In the genomic region with DNA sequence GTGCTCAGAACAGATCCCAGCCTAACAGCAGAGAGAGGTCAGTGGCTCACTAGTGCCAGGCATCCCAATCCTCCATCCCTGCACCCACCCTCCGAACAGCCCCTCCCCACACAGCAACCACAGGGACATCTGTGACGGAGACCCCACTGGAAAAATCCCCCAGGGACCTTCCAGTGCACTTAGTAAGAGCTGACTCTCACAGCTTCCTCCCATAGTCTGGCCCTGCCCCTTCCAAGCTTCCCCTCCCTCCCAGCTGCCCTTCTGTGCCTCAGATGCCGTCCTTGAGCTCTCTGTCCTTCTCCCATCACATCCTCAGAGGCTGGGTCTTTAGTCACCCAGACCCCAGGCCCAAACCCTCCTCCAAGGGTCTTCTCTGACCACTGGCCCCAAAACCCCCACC, we compare ENCODE assay signal across 20 cellular contexts. TPM values are rescaled to one million over a fixed set of nuclear protein-coding genes. Genes with fewer than 3 reads are reported as not detected.
DNase-seq lines count a peak whose midpoint lies in the region; ATAC-seq and TF ChIP-seq lines count a peak whose summit lies in the region.
"Had no signal": no experiment of that assay in that cellular context is flagged by ENCODE, and none has a peak within 500 bp of the region (broad histone marks: within the 10 kb centered on the region; RNA-seq: fewer than 3 reads in every experiment).

No MANE protein-coding gene starts in this region.

- H3K9me1 ChIP-seq in IMR-90 (ENCODE audit: insufficient read depth, low read length), result peaks cover 7% of the 10 kb centered on the region

- no peak overlapping the region for H3K14ac ChIP-seq in IMR-90 (replicated peaks; ENCODE audit: low read depth, low read length)

- H3K4me2 ChIP-seq in IMR-90 (ENCODE audit: low read depth, low read length) (no peak overlapping the region), fibroblast of lung (ENCODE audit: extremely low read depth, insufficient read depth, low read length) (no peak overlapping the region), neural progenitor cell (no peak overlapping the region)
- H3K4me2 ChIP-seq: A549, GM23338 had no signal

- BruUV-seq in IMR-90 (replicated peaks; lab: Mats Ljungman, UMichigan), result no TSS peak

- no peaks in the 10 kb centered on the region for H3F3A ChIP-seq in neural progenitor cell (ENCODE audit: low read depth)

- H2AK9ac ChIP-seq in IMR-90 (replicated peaks; ENCODE audit: low read depth, low read length, poor library complexity), result no peak overlapping the region

- H3K4me3 Mint-ChIP-seq in neural progenitor cell, result no peak overlapping the region
- H3K4me3 Mint-ChIP-seq: CD4-positive, alpha-beta T cell; GM23338; IgD-negative memory B cell had no signal

- H3K4me1 Mint-ChIP-seq in neural progenitor cell, result peaks cover 8% of the 10 kb centered on the region
- H3K4me1 Mint-ChIP-seq: IgD-negative memory B cell had no signal

- H4K8ac ChIP-seq in IMR-90 (ENCODE audit: low read depth in 2 of 2, low read length in 2 of 2), result no peak overlapping the region

- dilution Hi-C loops in IMR-90 (cut with HindIII; ENCODE audit: low sequenced_read_pairs, unreplicated experiment), result no loop called here

- TF ChIP-seq RAD21 in IMR-90 (IDR thresholded peaks at IDR 0.05; ENCODE audit: low read length), result no peak

- no peak for TF ChIP-seq CTCF in IMR-90 (conservative IDR thresholded peaks at IDR 0.05; ENCODE audit: low read depth, low read length)
- no peak for TF ChIP-seq CTCF in fibroblast of lung (conservative IDR thresholded peaks at IDR 0.05 in 1 of 2, IDR thresholded peaks at IDR 0.05 in 1 of 2; ENCODE audit: low read depth in 1 of 2, low read length in 2 of 2)
- no peak for TF ChIP-seq CTCF in neural progenitor cell (IDR thresholded peaks at IDR 0.05)

- H3K27me3 ChIP-seq in IMR-90 (ENCODE audit: control insufficient read depth, insufficient read depth, low read length), result no peaks in the 10 kb centered on the region
- no peaks in the 10 kb centered on the region for H3K27me3 ChIP-seq in fibroblast of lung (ENCODE audit: control insufficient read depth, insufficient read depth, low read length)
- H3K27me3 ChIP-seq in neural progenitor cell, result no peaks in the 10 kb centered on the region
- H3K27me3 ChIP-seq: BE2C had no signal

- CTCF ChIA-PET in IMR-90 (lab: Yijun Ruan, JAX), result no interaction called here

- no peak overlapping the region for H2BK5ac ChIP-seq in IMR-90 (ENCODE audit: low read depth, low read length, poor library complexity, severe bottlenecking)

- H3K27me3 Mint-ChIP-seq in neural progenitor cell (ENCODE audit: insufficient read depth, low read depth), result peaks cover 8% of the 10 kb centered on the region
- H3K27me3 Mint-ChIP-seq: IgD-negative memory B cell had no signal

- H3K23ac ChIP-seq in IMR-90 (ENCODE audit: low read depth, low read length), result no peak overlapping the region

- no peak for DNase-seq in IMR-90
- DNase-seq in RPMI7951 (ENCODE audit: low read depth), result peak; percentile 65
- DNase-seq in fibroblast of lung (ENCODE audit: low read depth in 2 of 2), result no peak
- DNase-seq in neural progenitor cell (ENCODE audit: low spot score), result no peak
- no peak for DNase-seq in GF-D8 (lab: John Stamatoyannopoulos, UW)
- no peak for DNase-seq in NCI-H1694 (lab: John Stamatoyannopoulos, UW)
- DNase-seq in T1000 (lab: John Stamatoyannopoulos, UW), result no peak
- DNase-seq: CD4-positive, alpha-beta T cell; DND-41; HCEC 1CT; MM.1S; NCI-H2107; NCI-H446 treated with DMSO at 0.1 percent for 48 hours; NCI-H69; Right ventricle myocardium superior had no signal

- H3K36me3 ChIP-seq in IMR-90 (ENCODE audit: control insufficient read depth, insufficient read depth, low read length), result no peaks in the 10 kb centered on the region
- H3K36me3 ChIP-seq in fibroblast of lung (ENCODE audit: control insufficient read depth, insufficient read depth, low read length), result no peaks in the 10 kb centered on the region
- no peaks in the 10 kb centered on the region for H3K36me3 ChIP-seq in neural progenitor cell
- H3K36me3 ChIP-seq: BE2C had no signal

- no peak overlapping the region for H3K56ac ChIP-seq in IMR-90 (ENCODE audit: extremely low read depth, insufficient read depth, low read length)

- no peak overlapping the region; the same call in 1 of the 2 replicates for H3K18ac ChIP-seq in IMR-90 (ENCODE audit: low read depth, low read length)

- no peak overlapping the region for H2BK120ac ChIP-seq in IMR-90 (ENCODE audit: low read depth, low read length)

- H4K91ac ChIP-seq in IMR-90 (ENCODE audit: insufficient read depth, low read depth, low read length), result no peak overlapping the region

- no peak overlapping the region for H2BK20ac ChIP-seq in IMR-90 (ENCODE audit: low read depth, low read length)

- H3K4me1 ChIP-seq in IMR-90 (ENCODE audit: control insufficient read depth, insufficient read depth, low read length) (peaks cover 12% of the 10 kb centered on the region), fibroblast of lung (ENCODE audit: control insufficient read depth, extremely low read depth, insufficient read depth, low read length) (peaks cover 6% of the 10 kb centered on the region), neural progenitor cell (no peaks in the 10 kb centered on the region)
- H3K4me1 ChIP-seq: A549, BE2C had no signal

- 60% methylated on average over 2 of the region's 3 CpGs; no CpG with 5 or more reads in 1 of the 2 experiments for WGBS in IMR-90 (ENCODE audit: extremely low coverage in 2 of 2, insufficient read length in 1 of 2), 2 experiments

- H4K20me1 ChIP-seq in IMR-90 (ENCODE audit: insufficient read depth, low read length), result no peaks in the 10 kb centered on the region
- H4K20me1 ChIP-seq in fibroblast of lung (ENCODE audit: control insufficient read depth, extremely low read depth, insufficient read depth, low read length), result no peaks in the 10 kb centered on the region
- no peaks in the 10 kb centered on the region for H4K20me1 ChIP-seq in neural progenitor cell (ENCODE audit: low read depth)

- ATAC-seq in IMR-90 (ENCODE audit: low read depth) (peak; percentile 35; the same call in 1 of the 2 replicates), HG02870 (IDR thresholded peaks at IDR 0.05; ENCODE audit: unreplicated experiment) (no peak)
- ATAC-seq: A549, GM23338 had no signal

- H3K27ac Mint-ChIP-seq in neural progenitor cell, result peak overlapping the region; percentile 30
- H3K27ac Mint-ChIP-seq: CD4-positive, alpha-beta T cell; GM23338; IgD-negative memory B cell had no signal

- peaks cover 2% of the 10 kb centered on the region for H3K9me3 Mint-ChIP-seq in neural progenitor cell
- H3K9me3 Mint-ChIP-seq: CD4-positive, alpha-beta T cell had no signal

- intact Hi-C loops in IMR-90 (cut with micrococcal nuclease), result no loop called here

- in situ Hi-C loops in IMR-90 (cut with MboI; ENCODE audit: low sequenced_read_pairs), result no loop called here

- no peak overlapping the region for H4K5ac ChIP-seq in IMR-90 (ENCODE audit: low read depth, low read length)

- POLR2A ChIA-PET in IMR-90 (lab: Charles Lee; ENCODE audit: unreplicated experiment), result no interaction called here

- no peak overlapping the region for H3K9ac ChIP-seq in IMR-90 (ENCODE audit: low read depth, low read length)
- H3K9ac ChIP-seq in fibroblast of lung (ENCODE audit: insufficient read depth, low read length), result peak overlapping the region; percentile 7
- no peak overlapping the region for H3K9ac ChIP-seq in neural progenitor cell

- no peak overlapping the region for H3K4ac ChIP-seq in IMR-90 (ENCODE audit: low read depth, low read length)

- H3K79me2 ChIP-seq in fibroblast of lung (ENCODE audit: control insufficient read depth, insufficient read depth, low read length) (no peaks in the 10 kb centered on the region), neural progenitor cell (ENCODE audit: low read depth) (no peaks in the 10 kb centered on the region)

- no peaks in the 10 kb centered on the region for H3K79me1 ChIP-seq in IMR-90 (ENCODE audit: low read depth in 1 of 2, low read length in 2 of 2)

- H2AK5ac ChIP-seq in IMR-90 (ENCODE audit: low read depth, low read length), result no peak overlapping the region

- H2BK15ac ChIP-seq in IMR-90 (ENCODE audit: low read depth, low read length), result no peak overlapping the region

- no peaks in the 10 kb centered on the region; the same call in 1 of the 2 replicates for H3K9me3 ChIP-seq in IMR-90 (ENCODE audit: control insufficient read depth, insufficient read depth, low read length)
- no peaks in the 10 kb centered on the region for H3K9me3 ChIP-seq in fibroblast of lung (ENCODE audit: control insufficient read depth, insufficient read depth, low read depth, low read length)
- H3K9me3 ChIP-seq in neural progenitor cell (ENCODE audit: low read depth), result no peaks in the 10 kb centered on the region
- H3K9me3 ChIP-seq: A549, BE2C had no signal

- no peaks in the 10 kb centered on the region for H3K36me3 Mint-ChIP-seq in neural progenitor cell
- H3K36me3 Mint-ChIP-seq: IgD-negative memory B cell had no signal

- H3K27ac ChIP-seq in IMR-90 (ENCODE audit: insufficient read depth, low read length) (no peak overlapping the region), fibroblast of lung (ENCODE audit: insufficient read depth, low read length) (no peak overlapping the region), neural progenitor cell (no peak overlapping the region)

- H2AFZ ChIP-seq in IMR-90 (replicated peaks; ENCODE audit: low read length, poor library complexity) (no peak overlapping the region), fibroblast of lung (ENCODE audit: low read length) (no peak overlapping the region), neural progenitor cell (replicated peaks) (no peak overlapping the region)
- H2AFZ ChIP-seq: GM23338 had no signal

- TF ChIP-seq POLR2A in IMR-90 (IDR thresholded peaks at IDR 0.05; ENCODE audit: low read depth, low read length), result no peak

- no peak overlapping the region for H3K4me3 ChIP-seq in IMR-90 (ENCODE audit: insufficient read depth, low read depth, low read length)
- no peak overlapping the region for H3K4me3 ChIP-seq in fibroblast of lung (replicated peaks in 1 of 4; ENCODE audit: control extremely low read depth in 1 of 4, insufficient read depth in 1 of 4, low read depth in 3 of 4, low read length in 4 of 4)
- no peak overlapping the region for H3K4me3 ChIP-seq in neural progenitor cell
- H3K4me3 ChIP-seq: A549, GM23338 had no signal

TF ChIP-seq in IMR-90, 13 proteins besides CTCF, POLR2A, EP300 and RAD21 (continues in another document):
- TF ChIP-seq SMC3 (IDR thresholded peaks at IDR 0.05; ENCODE audit: low read depth, low read length) (no peak), MAFK (IDR thresholded peaks at IDR 0.05; ENCODE audit: low read depth, low read length) (no peak)

RNA-seq across cellular contexts. Expression of gene THBS2, which starts 9.7 kb away (rescaled TPM):
- 101 and 113 TPM in 2 replicates for total RNA-seq in IMR-90 (2012; rRNA removed)
- polyA plus RNA-seq in IMR-90 (2012; rRNA removed), result 97.3 and 106 TPM in 2 replicates
- 99.4 and 135 TPM in 2 replicates for polyA plus RNA-seq in IMR-90 (2012; cell fraction: cytosol; rRNA removed)
- 137 and 172 TPM in 2 replicates for polyA plus RNA-seq in IMR-90 (2012; cell fraction: nucleus; rRNA removed; ENCODE audit: low replicate concordance)
- total RNA-seq in RPMI7951 (2014; rRNA removed; shearing (Covaris generic)), result 90.8 and 93.5 TPM in 2 replicates
- total RNA-seq in fibroblast of lung, result 269 and 473 TPM in 2 replicates
- 86.5 and 99.4 TPM in 2 replicates for polyA plus RNA-seq in fibroblast of lung
- polyA plus RNA-seq in fibroblast of lung (2012), result 82.3 and 93.6 TPM in 2 replicates
- 143 and 186 TPM in 2 replicates for polyA minus RNA-seq in fibroblast of lung (ENCODE audit: low replicate concordance)
- 0.09 and 0.13 TPM in 2 replicates for total RNA-seq in neural progenitor cell (ENCODE audit: low replicate concordance)
- total RNA-seq: CD4-positive, alpha-beta T cell had no signal

Comparison
In these comparisons a context has a peak if more than half of its experiments do, and no peak if none do; other contexts are left out.
1. RNA of gene THBS2, which starts 9.7 kb away (total RNA-seq): 269 to 473 TPM in fibroblast of lung, 101 to 113 TPM in IMR-90 and 90.8 to 93.5 TPM in RPMI7951; 0.09 to 0.13 TPM in neural progenitor cell; every median in the first group is over 10 times any median in the second.